ENCODE assay signal across 1 cellular context in the genomic region with DNA sequence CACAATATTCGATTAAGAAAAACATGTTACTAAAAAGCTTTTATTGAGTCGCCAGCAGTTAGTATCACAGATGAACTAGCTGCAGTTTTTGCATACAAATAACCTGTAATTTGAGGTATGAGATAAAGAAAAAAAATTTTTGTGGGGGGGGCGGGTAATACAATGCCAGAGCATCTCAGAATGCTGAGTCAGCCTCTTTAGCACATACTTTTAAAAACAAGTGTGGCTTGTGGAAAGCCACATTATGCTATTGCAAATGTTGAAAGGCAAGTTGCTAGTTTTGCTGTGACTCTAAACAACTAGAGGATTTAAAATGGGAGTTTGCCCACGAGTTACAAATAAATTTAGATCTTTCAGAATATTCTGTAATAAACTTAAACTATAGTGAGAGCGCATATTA. TPM values are rescaled to one million over a fixed set of nuclear protein-coding genes. Genes with fewer than 3 reads are reported as not detected.
"Had no signal": no experiment of that assay in that cellular context is flagged by ENCODE, and none has a peak within 500 bp of the region (broad histone marks: within the 10 kb centered on the region; RNA-seq: fewer than 3 reads in every experiment).

No MANE protein-coding gene starts in this region.

RNA-seq across cellular contexts. Expression of a gene that starts 2.1 kb away (rescaled TPM):
- total RNA-seq: activated CD8-positive, alpha-beta T cell treated with anti-CD3 and anti-CD28 coated beads for 36 hours had no signal
